Comparison of ENCODE assay signal across 24 cellular contexts in genomic region chr13:45011198-45011597, GRCh38.
"Had no signal": no experiment of that assay in that cellular context is flagged by ENCODE, and none has a peak within 500 bp of the region (broad histone marks: within the 10 kb centered on the region; RNA-seq: fewer than 3 reads in every experiment).

No MANE protein-coding gene starts in this region.

- H3K4me1 ChIP-seq: esophagus muscularis mucosa, foreskin keratinocyte, gastroesophageal sphincter, left lung, lower lobe of right lung had no signal

- H3K9me3 ChIP-seq: esophagus muscularis mucosa, gastroesophageal sphincter, heart right ventricle, left lung, lower lobe of right lung, mucosa of descending colon had no signal

- H3K9me3 Mint-ChIP-seq: mesothelial cell of epicardium, naive B cell had no signal

- H3K4me3 Mint-ChIP-seq: mesothelial cell of epicardium, naive B cell had no signal

- H3K27me3 Mint-ChIP-seq: naive B cell had no signal

- H3K27ac Mint-ChIP-seq: mesothelial cell of epicardium had no signal

- ATAC-seq: foreskin keratinocyte, gastroesophageal sphincter, heart right ventricle, left cardiac atrium, left lung, left ventricle myocardium superior, lower lobe of right lung, mucosa of descending colon had no signal

- FAIRE-seq: colon, endothelial cell of umbilical vein, frontal cortex, islet of Langerhans, keratinocyte had no signal

- DNase-seq: dermis blood vessel endothelial cell; dorsolateral prefrontal cortex; effector CD4-positive, alpha-beta T cell; effector memory CD4-positive, alpha-beta T cell; foreskin keratinocyte; head of caudate nucleus; heart right ventricle; hippocampal formation; left cardiac atrium; left lung; left ventricle myocardium superior; lower lobe of right lung; mesenchymal stem cell; mucosa of descending colon; naive B cell had no signal

- H3K4me1 Mint-ChIP-seq: mesothelial cell of epicardium had no signal

- H3K27ac ChIP-seq: coronary artery, dorsolateral prefrontal cortex, esophagus muscularis mucosa, foreskin keratinocyte, gastroesophageal sphincter, heart right ventricle, left lung, lower lobe of right lung had no signal

- H3K27me3 ChIP-seq: dorsolateral prefrontal cortex, esophagus muscularis mucosa, foreskin keratinocyte, gastroesophageal sphincter, heart right ventricle, left lung had no signal

- H3K4me3 ChIP-seq: coronary artery, dorsolateral prefrontal cortex, esophagus muscularis mucosa, gastroesophageal sphincter, heart right ventricle, left lung, lower lobe of right lung, mucosa of descending colon had no signal
